ENCODE assay signal across 33 cellular contexts in the genomic region with DNA sequence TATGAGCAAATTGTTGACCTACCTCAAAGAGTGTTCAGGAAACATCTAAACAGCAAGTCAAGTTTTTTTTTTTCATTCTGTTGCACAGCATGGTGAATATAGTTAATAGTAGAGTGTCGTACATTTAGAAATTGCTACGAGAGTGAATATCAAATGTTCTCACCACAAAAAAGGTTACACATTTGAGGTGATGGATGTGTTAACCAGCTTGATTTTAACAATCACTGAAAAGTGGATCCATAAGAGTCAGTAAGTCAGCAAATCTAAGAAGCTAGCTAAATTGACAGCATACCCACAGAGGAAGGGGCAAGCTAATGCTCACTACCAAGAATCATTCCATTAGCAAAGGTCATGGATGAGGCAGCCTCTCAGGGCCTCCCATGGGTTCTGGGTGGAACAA.
"Had no signal": no experiment of that assay in that cellular context is flagged by ENCODE, and none has a peak within 500 bp of the region (broad histone marks: within the 10 kb centered on the region; RNA-seq: fewer than 3 reads in every experiment).

No MANE protein-coding gene starts in this region.

- H3K27ac ChIP-seq: PC-9, RWPE1, SJCRH30, SK-N-MC had no signal

- H3K9me3 ChIP-seq: MG63, SJCRH30 had no signal

- ATAC-seq: Panc1, Right ventricle myocardium inferior, SK-N-SH treated with all-trans-retinoic acid at 6 μM for 48 hours, T-cell had no signal

- H3K27me3 ChIP-seq: MG63, SJCRH30 had no signal

- H3K36me3 Mint-ChIP-seq: T-cell had no signal

- H2AFZ ChIP-seq: PC-9 had no signal

- H3K4me1 ChIP-seq: SJCRH30 had no signal

- H3K27ac Mint-ChIP-seq: T-cell had no signal

- H3K27me3 Mint-ChIP-seq: T-cell had no signal

- DNase-seq: Kasumi-1, MG63, NCI-H1048, NCI-H1092 treated with DMSO at 0.1 percent for 48 hours, NCI-H1105 treated with DMSO at 0.1 percent for 48 hours, NCI-H1417, NCI-H1436, NCI-H146, NCI-H1694, NCI-H187, NCI-H1930, NCI-H2029 treated with DMSO at 0.1 percent for 48 hours, NCI-H2081 treated with DMSO at 0.1 percent for 48 hours, NCI-H2107, NCI-H2171, NCI-H226, NCI-H446 treated with DMSO at 0.1 percent for 48 hours, NCI-H510A, NCI-H524, NCI-H526, NCI-H69, NCI-H748 treated with DMSO at 0.1 percent for 48 hours, NCI-H82, PC-9, SHP77, SIG-M5, SJCRH30, T-cell had no signal

- H3K4me3 ChIP-seq: MG63, PC-9, SJCRH30, SK-N-MC had no signal

- H3K36me3 ChIP-seq: MG63, SJCRH30 had no signal

- H3K4me2 ChIP-seq: PC-9 had no signal

- H3K4me1 Mint-ChIP-seq: T-cell had no signal

- H3K4me3 Mint-ChIP-seq: T-cell had no signal
